In the genomic region with DNA sequence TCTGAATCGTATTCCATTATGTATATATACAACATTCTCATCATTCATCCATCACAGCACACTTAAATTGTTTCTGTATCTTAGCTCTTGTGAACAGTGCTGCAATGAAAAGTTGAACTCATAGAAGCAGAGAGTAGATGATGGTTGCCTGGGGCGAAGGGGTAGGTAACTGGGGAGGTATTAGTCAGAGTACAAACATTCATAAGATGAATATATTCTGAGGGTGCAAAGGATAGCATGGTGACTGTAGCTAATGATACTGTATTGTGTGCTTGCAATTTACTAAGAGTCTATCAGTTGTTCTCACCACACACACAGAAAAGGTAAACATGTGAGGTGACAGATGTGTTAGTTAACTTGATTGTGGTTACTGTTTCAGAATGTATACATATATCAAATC, we compare ENCODE assay signal across 34 cellular contexts. TPM values are rescaled to one million over a fixed set of nuclear protein-coding genes. Genes with fewer than 3 reads are reported as not detected.
"Had no signal": no experiment of that assay in that cellular context is flagged by ENCODE, and none has a peak within 500 bp of the region (broad histone marks: within the 10 kb centered on the region; RNA-seq: fewer than 3 reads in every experiment).

No MANE protein-coding gene starts in this region.

- H3K4me1 ChIP-seq: ascending aorta, Peyer's patch, SJSA1 had no signal

- H3K27me3 ChIP-seq: ascending aorta, Peyer's patch had no signal

- ATAC-seq: activated CD8-positive, alpha-beta T cell treated with anti-CD3 and anti-CD28 coated beads for 36 hours; activated T-helper 17 cell treated with anti-CD3 and anti-CD28 coated beads, Interleukin-2, amount 50 U/mL, for 72 hours had no signal

- H3K27ac ChIP-seq: ascending aorta, KMS-11, Peyer's patch, SJSA1 had no signal

- DNase-seq: activated CD4-positive, alpha-beta T cell treated with anti-CD3 and anti-CD28 coated beads, Interleukin-2, amount 10 ng/mL, durations not matched to agents 24 days and 14 days; activated CD4-positive, alpha-beta T cell treated with anti-CD3 and anti-CD28 coated beads, Interleukin-2, amount 50 U/mL, for 4 hours; activated CD8-positive, alpha-beta T cell treated with anti-CD3 and anti-CD28 coated beads for 36 hours; activated effector memory CD4-positive, alpha-beta T cell treated with anti-CD3 and anti-CD28 coated beads, Interleukin-2, amount 50 U/mL, for 16 hours; activated naive CD4-positive, alpha-beta T cell; activated naive CD8-positive, alpha-beta T cell treated with anti-CD3 and anti-CD28 coated beads, Interleukin-2, amount 10 ng/mL, durations not matched to agents 7 days and 5 days; activated T-cell treated with anti-CD3 and anti-CD28 coated beads, Interleukin-2, amount 50 U/mL, for 1 hour; activated T-cell treated with anti-CD3 and anti-CD28 coated beads, Interleukin-2, amount 50 U/mL, for 72 hours; amygdala; caudate nucleus; cerebellar nuclear complex; NCI-H1092 treated with DMSO at 0.1 percent for 48 hours; NCI-H1417; NCI-H146; NCI-H187; NCI-H2029 treated with DMSO at 0.1 percent for 48 hours; NCI-H2107; NCI-H2171; NCI-H2227 treated with DMSO at 0.1 percent for 48 hours; NCI-H446; NCI-H510A treated with DMSO at 0.1 percent for 48 hours; NCI-H69; NCI-H82; Peyer's patch; RPMI8226; SHP77 treated with DMSO at 0.1 percent for 48 hours; SK-N-SH had no signal

RNA-seq across cellular contexts. Expression of gene RFPL2, which starts 12.6 kb away (rescaled TPM):
- total RNA-seq: activated CD4-positive, alpha-beta T cell treated with anti-CD3 and anti-CD28 coated beads, Interleukin-2, amount 10 ng/mL, durations not matched to agents 24 days and 14 days; activated CD8-positive, alpha-beta T cell treated with anti-CD3 and anti-CD28 coated beads for 36 hours; activated naive CD8-positive, alpha-beta T cell treated with anti-CD3 and anti-CD28 coated beads, Interleukin-2, amount 10 ng/mL, durations not matched to agents 7 days and 5 days; ascending aorta; LHCN-M2; Peyer's patch; SJSA1 had no signal
- polyA plus RNA-seq: adipose tissue had no signal

RNA-seq across cellular contexts. Expression of gene SLC5A4, which starts 37.7 kb away (rescaled TPM):
- total RNA-seq: activated CD4-positive, alpha-beta T cell treated with anti-CD3 and anti-CD28 coated beads, Interleukin-2, amount 10 ng/mL, durations not matched to agents 24 days and 14 days; activated CD8-positive, alpha-beta memory T cell treated with anti-CD3 and anti-CD28 coated beads for 36 hours; activated CD8-positive, alpha-beta T cell treated with anti-CD3 and anti-CD28 coated beads for 36 hours; activated naive CD8-positive, alpha-beta T cell treated with anti-CD3 and anti-CD28 coated beads, Interleukin-2, amount 10 ng/mL, durations not matched to agents 7 days and 5 days; activated T-cell treated with anti-CD3 and anti-CD28 coated beads, Interleukin-2, amount 50 U/mL, for 72 hours; activated T-helper 17 cell treated with anti-CD3 and anti-CD28 coated beads, Interleukin-2, amount 50 U/mL, for 72 hours; LHCN-M2; SJSA1 had no signal

RNA-seq across cellular contexts. Expression of gene C22orf42, which starts 58.4 kb away (rescaled TPM):
- total RNA-seq: activated CD4-positive, alpha-beta T cell treated with anti-CD3 and anti-CD28 coated beads, Interleukin-2, amount 10 ng/mL, durations not matched to agents 24 days and 14 days; activated CD8-positive, alpha-beta memory T cell treated with anti-CD3 and anti-CD28 coated beads for 36 hours; activated CD8-positive, alpha-beta T cell treated with anti-CD3 and anti-CD28 coated beads for 36 hours; activated naive CD8-positive, alpha-beta T cell treated with anti-CD3 and anti-CD28 coated beads, Interleukin-2, amount 10 ng/mL, durations not matched to agents 7 days and 5 days; activated T-cell treated with anti-CD3 and anti-CD28 coated beads, Interleukin-2, amount 50 U/mL, for 72 hours; activated T-helper 17 cell treated with anti-CD3 and anti-CD28 coated beads, Interleukin-2, amount 50 U/mL, for 72 hours; ascending aorta; LHCN-M2; Peyer's patch; SJSA1 had no signal
- polyA plus RNA-seq: SK-N-SH had no signal
